ENCODE assay signal across 25 cellular contexts in genomic region chr6:102984360-102984759, GRCh38.
"Had no signal": no experiment of that assay in that cellular context is flagged by ENCODE, and none has a peak within 500 bp of the region (broad histone marks: within the 10 kb centered on the region; RNA-seq: fewer than 3 reads in every experiment).

No MANE protein-coding gene starts in this region.

- DNase-seq: colonic mucosa; cortex of kidney; effector CD8-positive, alpha-beta T cell; effector memory CD8-positive, alpha-beta T cell; endodermal cell; erythroblast; esophagus squamous epithelium; foreskin fibroblast; foreskin melanocyte; gastrocnemius medialis; glutamatergic neuron; head of caudate nucleus; heart right ventricle; hippocampal formation; left cardiac atrium; left lung; left ventricle myocardium superior; lower lobe of right lung; mesenchymal stem cell; naive thymus-derived CD4-positive, alpha-beta T cell had no signal

- H3K36me3 ChIP-seq: colonic mucosa, esophagus squamous epithelium, gastrocnemius medialis, heart right ventricle, left lung, lower lobe of right lung had no signal

- ATAC-seq: effector memory CD8-positive, alpha-beta T cell; esophagus mucosa; gastrocnemius medialis; heart right ventricle; left cardiac atrium; left lung; left ventricle myocardium superior; lower lobe of right lung; naive thymus-derived CD4-positive, alpha-beta T cell had no signal

- H3K9me3 ChIP-seq: colonic mucosa, esophagus squamous epithelium, heart right ventricle, left lung, lower lobe of right lung had no signal

- H3K27ac ChIP-seq: colonic mucosa, epithelial cell of prostate, esophagus squamous epithelium, gastrocnemius medialis, heart right ventricle, left lung, lower lobe of right lung had no signal

- H3K27me3 ChIP-seq: colonic mucosa, esophagus squamous epithelium, gastrocnemius medialis, heart right ventricle, left lung had no signal

- FAIRE-seq: endometrium, islet of Langerhans, keratinocyte had no signal

- H3K4me1 ChIP-seq: colonic mucosa, esophagus squamous epithelium, gastrocnemius medialis, heart right ventricle, left lung, lower lobe of right lung had no signal

- H3K4me3 ChIP-seq: colonic mucosa, esophagus squamous epithelium, gastrocnemius medialis, heart right ventricle, left lung, lower lobe of right lung had no signal
